8 cellular contexts compared by ENCODE assay signal in the genomic region with DNA sequence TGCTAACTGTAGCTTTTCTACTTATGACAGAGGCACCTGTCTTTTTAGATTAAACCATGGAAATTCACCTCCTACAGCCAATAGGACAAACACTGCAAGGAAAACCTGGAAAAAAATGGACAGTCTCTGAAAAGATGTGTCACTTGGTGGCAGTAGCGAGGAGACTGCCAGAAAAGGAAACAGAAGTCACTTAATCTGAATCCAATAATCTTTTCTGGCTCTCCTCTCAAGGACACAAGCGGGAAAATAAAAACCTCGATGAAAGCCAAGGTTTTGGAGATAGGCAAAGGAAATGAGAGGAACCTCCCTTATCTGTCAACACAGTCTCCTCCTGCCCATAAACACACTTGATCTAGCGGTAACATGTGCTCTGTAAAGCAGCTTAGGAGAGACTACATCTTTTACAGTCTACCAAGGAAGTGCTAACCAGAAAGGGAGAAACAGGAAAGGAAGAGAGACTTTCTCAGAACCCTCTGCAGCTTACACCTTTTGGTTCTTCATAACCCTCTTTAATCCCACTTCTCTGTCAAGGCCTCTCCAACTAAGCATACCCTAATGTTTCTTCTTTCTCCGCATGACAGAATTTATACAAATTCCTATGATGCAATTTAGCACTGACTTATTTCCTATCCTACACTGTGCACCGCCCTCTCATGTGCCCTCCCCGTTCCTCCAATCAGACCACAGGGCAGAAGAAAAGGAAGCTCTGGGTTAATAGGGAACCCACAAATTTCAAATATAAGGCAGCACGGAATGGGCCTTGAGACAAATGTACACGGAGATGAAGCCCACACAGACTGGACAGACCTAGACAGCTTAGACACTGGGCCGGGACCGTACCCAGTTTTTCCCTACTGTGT. TPM values are rescaled to one million over a fixed set of nuclear protein-coding genes. Genes with fewer than 3 reads are reported as not detected.
DNase-seq lines count a peak whose midpoint lies in the region; ATAC-seq and TF ChIP-seq lines count a peak whose summit lies in the region.

No MANE protein-coding gene starts in this region.

- DNase-seq in AG08396 (ENCODE audit: low spot score) (peak; percentile 47), GM10248 (ENCODE audit: extremely low spot score) (peak; percentile 46), HAP-1 (ENCODE audit: low spot score in 2 of 2) (peak; percentile 42 to 76), Kasumi-1 (lab: John Stamatoyannopoulos, UW) (peak; percentile 93 to 94), T-helper 17 cell (no peak), epithelial cell of esophagus (ENCODE audit: low read depth) (peak; percentile 49)
- no peak for DNase-seq in effector memory CD4-positive, alpha-beta T cell

- H3K9me3 ChIP-seq in HAP-1 (no peaks in the 10 kb centered on the region), T-helper 17 cell (ENCODE audit: control insufficient read depth, low read length, poor library complexity, severe bottlenecking) (no peaks in the 10 kb centered on the region), muscle layer of duodenum (ENCODE audit: control insufficient read depth in 1 of 2, low read length in 2 of 2) (no peaks in the 10 kb centered on the region)
- no peaks in the 10 kb centered on the region for H3K9me3 ChIP-seq in effector memory CD4-positive, alpha-beta T cell (ENCODE audit: control insufficient read depth, low read length)

- H3K4me1 ChIP-seq in HAP-1 (peaks cover 19% of the 10 kb centered on the region), muscle layer of duodenum (ENCODE audit: control insufficient read depth in 1 of 2, insufficient read depth in 2 of 2, low read length in 2 of 2) (peaks cover 0 to 18% of the 10 kb centered on the region in 2 donors)
- H3K4me1 ChIP-seq in effector memory CD4-positive, alpha-beta T cell (ENCODE audit: control insufficient read depth, insufficient read depth, low read length, poor library complexity, severe bottlenecking) = peaks cover 4% of the 10 kb centered on the region

- H3K27ac Mint-ChIP-seq in T-helper 17 cell = peak overlapping the region; percentile 53

- H3K4me3 Mint-ChIP-seq in T-helper 17 cell = no peak overlapping the region

- peaks cover 2% of the 10 kb centered on the region for H3K36me3 Mint-ChIP-seq in T-helper 17 cell (ENCODE audit: low read depth)

- peaks cover 5% of the 10 kb centered on the region for H3K36me3 ChIP-seq in HAP-1 (replicated peaks)
- H3K36me3 ChIP-seq in muscle layer of duodenum (ENCODE audit: control insufficient read depth in 1 of 2, insufficient read depth in 2 of 2, low read length in 2 of 2) = no peaks in the 10 kb centered on the region
- H3K36me3 ChIP-seq in effector memory CD4-positive, alpha-beta T cell (ENCODE audit: control insufficient read depth, insufficient read depth, low read length) = no peaks in the 10 kb centered on the region

- H3K4me1 Mint-ChIP-seq in T-helper 17 cell = peaks cover 23% of the 10 kb centered on the region

- in situ Hi-C loops in HAP-1 (cut with MboI; ENCODE audit: low sequenced_read_pairs) = no loop called here

- H3K27me3 Mint-ChIP-seq in T-helper 17 cell = no peaks in the 10 kb centered on the region

- TF ChIP-seq CTCF in GM10248 (IDR thresholded peaks at IDR 0.05; ENCODE audit: control extremely low read depth, extremely low read depth, low read depth, missing control alignments) = peak; percentile 48
- peak; percentile 58 for TF ChIP-seq CTCF in epithelial cell of esophagus (IDR thresholded peaks at IDR 0.05; ENCODE audit: insufficient read depth, low read depth, low read length, missing control alignments)

- POLR2A ChIA-PET in GM10248 (lab: Yijun Ruan, JAX) = interaction anchor here (0.5 to 2.3 kb wide), 3 partner anchors 45 to 65 kb away, joined by 3 to 10 read pairs (median 4); partner anchors contain the start of gene RNU4ATAC

- H3K27me3 ChIP-seq in HAP-1 (ENCODE audit: low read depth) (no peaks in the 10 kb centered on the region), muscle layer of duodenum (ENCODE audit: low read depth, low read length) (no peaks in the 10 kb centered on the region)
- H3K27me3 ChIP-seq in effector memory CD4-positive, alpha-beta T cell (replicated peaks; ENCODE audit: control insufficient read depth, insufficient read depth, low read length, poor library complexity, severe bottlenecking) = no peaks in the 10 kb centered on the region

- no peak overlapping the region for H3K4me3 ChIP-seq in HAP-1
- peak overlapping the region; percentile 9 for H3K4me3 ChIP-seq in epithelial cell of esophagus (ENCODE audit: low read length)
- peak overlapping the region in 1 of 2 donors; percentile 33 for H3K4me3 ChIP-seq in muscle layer of duodenum (ENCODE audit: low read depth in 1 of 2, low read length in 2 of 2)
- no peak overlapping the region for H3K4me3 ChIP-seq in effector memory CD4-positive, alpha-beta T cell (ENCODE audit: insufficient read depth, low read depth, low read length, poor library complexity, severe bottlenecking)

- peak; percentile 73 for ATAC-seq in T-helper 17 cell

- H3K27ac ChIP-seq in muscle layer of duodenum (ENCODE audit: low read length) = peak overlapping the region; percentile 65
- H3K27ac ChIP-seq in effector memory CD4-positive, alpha-beta T cell (ENCODE audit: insufficient read depth, low read length, poor library complexity, severe bottlenecking) = no peak overlapping the region

- CTCF ChIA-PET in GM10248 (lab: Yijun Ruan, JAX) = interaction anchor here (0.8 to 3.1 kb wide), 13 partner anchors 9 to 66 kb away, joined by 3 to 12 read pairs (median 4); partner anchors contain the start of genes CLASP1 and RNU4ATAC

RNA-seq across cellular contexts. Expression of gene CLASP1, which starts 52.8 kb away (rescaled TPM):
- total RNA-seq in T-helper 17 cell = 10 to 100 TPM; 63.4 to 69.5 TPM

Comparison
In these comparisons a context has a peak if more than half of its experiments do, and no peak if none do; other contexts are left out.
1. DNase-seq: peak in AG08396 (single experiment), GM10248 (single experiment), HAP-1 (2 of 2), Kasumi-1 (2 of 2) and epithelial cell of esophagus (single experiment); none in T-helper 17 cell (0 of 3) and effector memory CD4-positive, alpha-beta T cell (0 of 3).